ENCODE assay signal across 24 cellular contexts in the genomic region with DNA sequence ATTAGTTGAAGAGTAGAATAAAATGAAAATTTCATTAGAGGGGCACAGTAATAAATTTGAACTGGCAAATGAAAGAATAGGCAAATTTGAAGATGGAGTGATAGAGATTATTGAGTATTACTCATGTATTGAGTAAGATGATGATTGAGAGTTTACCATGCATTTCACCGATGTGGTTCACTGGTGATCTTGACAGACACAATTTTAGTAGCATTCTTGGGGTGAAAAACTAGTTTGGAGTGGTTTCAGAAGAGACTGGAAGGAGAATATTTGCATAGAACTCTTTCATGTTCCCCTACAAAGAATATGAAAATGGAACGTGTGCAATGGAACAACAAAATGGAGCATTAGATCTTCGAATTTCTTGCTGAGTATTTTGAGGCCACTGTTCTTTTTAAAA.
"Had no signal": no experiment of that assay in that cellular context is flagged by ENCODE, and none has a peak within 500 bp of the region (broad histone marks: within the 10 kb centered on the region; RNA-seq: fewer than 3 reads in every experiment).

No MANE protein-coding gene starts in this region.

- H3K36me3 ChIP-seq: colonic mucosa, esophagus muscularis mucosa, lower lobe of right lung, thoracic aorta, vagina had no signal

- H3K9me3 ChIP-seq: colonic mucosa, esophagus muscularis mucosa, lower lobe of right lung, thoracic aorta, vagina had no signal

- H2AFZ ChIP-seq: hepatocyte had no signal

- ATAC-seq: activated CD4-positive, CD25-positive, alpha-beta regulatory T cell treated with anti-CD3 and anti-CD28 coated beads, Interleukin-2, amount 50 U/mL, for 24 hours; activated CD8-positive, alpha-beta memory T cell treated with anti-CD3 and anti-CD28 coated beads, Interleukin-2, amount 10 ng/mL, durations not matched to agents 7 days and 5 days; left lobe of liver; lower lobe of right lung; sciatic nerve; stimulated activated memory B cell treated with anti-CD40 and anti-IgM and Interleukin-4, amounts not matched to agents 10 μg/mL and 1 μg/mL and 100 μg/mL, for 72 hours had no signal

- H3K4me2 ChIP-seq: hepatocyte had no signal

- H3K79me2 ChIP-seq: hepatocyte had no signal

- DNase-seq: activated CD4-positive, alpha-beta memory T cell treated with anti-CD3 and anti-CD28 coated beads, Interleukin-2, amount 10 ng/mL, durations not matched to agents 7 days and 5 days; activated CD4-positive, alpha-beta T cell treated with anti-CD3 and anti-CD28 coated beads, Interleukin-2, amount 10 ng/mL, durations not matched to agents 24 days and 14 days; activated CD8-positive, alpha-beta memory T cell treated with anti-CD3 and anti-CD28 coated beads, Interleukin-2, amount 10 ng/mL, durations not matched to agents 7 days and 5 days; activated effector memory CD4-positive, alpha-beta T cell treated with anti-CD3 and anti-CD28 coated beads, Interleukin-2, amount 50 U/mL, for 16 hours; activated naive CD4-positive, alpha-beta T cell treated with anti-CD3 and anti-CD28 coated beads, Interleukin-2, amount 10 ng/mL, durations not matched to agents 7 days and 5 days; activated T-cell treated with anti-CD3 and anti-CD28 coated beads for 4 hours; amygdala; colonic mucosa; dorsolateral prefrontal cortex; glutamatergic neuron; immature natural killer cell; lower lobe of right lung; naive B cell; nucleus accumbens; small intestine; stimulated activated CD4-positive, alpha-beta T cell treated with anti-CD3 and anti-CD28 coated beads, Interleukin-15, amount 100 ng/mL, for 24 hours had no signal

- H3K4me1 ChIP-seq: colonic mucosa, esophagus muscularis mucosa, lower lobe of right lung, vagina had no signal

- H3K27me3 ChIP-seq: colonic mucosa, dorsolateral prefrontal cortex, esophagus muscularis mucosa, hepatocyte, vagina had no signal

- H3K27ac ChIP-seq: colonic mucosa, esophagus muscularis mucosa, hepatocyte, lower lobe of right lung, thoracic aorta, vagina had no signal

- H3K4me3 ChIP-seq: colonic mucosa, dorsolateral prefrontal cortex, esophagus muscularis mucosa, hepatocyte, lower lobe of right lung, thoracic aorta, vagina had no signal
